ENCODE assay signal across 1 cellular context in genomic region chr2:121019073-121019472, GRCh38.
TF ChIP-seq lines count a peak whose summit lies in the region.

No MANE protein-coding gene starts in this region.

TF ChIP-seq in WTC11, 78 proteins besides CTCF, POLR2A, EP300 and RAD21 (continued from another document):
- TF ChIP-seq, protein P1, sequence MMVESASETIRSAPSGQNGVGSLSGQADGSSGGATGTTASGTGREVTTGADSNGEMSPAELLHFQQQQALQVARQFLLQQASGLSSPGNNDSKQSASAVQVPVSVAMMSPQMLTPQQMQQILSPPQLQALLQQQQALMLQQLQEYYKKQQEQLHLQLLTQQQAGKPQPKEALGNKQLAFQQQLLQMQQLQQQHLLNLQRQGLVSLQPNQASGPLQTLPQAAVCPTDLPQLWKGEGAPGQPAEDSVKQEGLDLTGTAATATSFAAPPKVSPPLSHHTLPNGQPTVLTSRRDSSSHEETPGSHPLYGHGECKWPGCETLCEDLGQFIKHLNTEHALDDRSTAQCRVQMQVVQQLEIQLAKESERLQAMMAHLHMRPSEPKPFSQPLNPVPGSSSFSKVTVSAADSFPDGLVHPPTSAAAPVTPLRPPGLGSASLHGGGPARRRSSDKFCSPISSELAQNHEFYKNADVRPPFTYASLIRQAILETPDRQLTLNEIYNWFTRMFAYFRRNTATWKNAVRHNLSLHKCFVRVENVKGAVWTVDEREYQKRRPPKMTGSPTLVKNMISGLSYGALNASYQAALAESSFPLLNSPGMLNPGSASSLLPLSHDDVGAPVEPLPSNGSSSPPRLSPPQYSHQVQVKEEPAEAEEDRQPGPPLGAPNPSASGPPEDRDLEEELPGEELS (CRISPR knock-in tag; IDR thresholded peaks at IDR 0.05), result no peak
- no peak for TF ChIP-seq EMX1 (CRISPR knock-in tag; IDR thresholded peaks at IDR 0.05)
